Comparison of ENCODE assay signal across 8 cellular contexts in the genomic region with DNA sequence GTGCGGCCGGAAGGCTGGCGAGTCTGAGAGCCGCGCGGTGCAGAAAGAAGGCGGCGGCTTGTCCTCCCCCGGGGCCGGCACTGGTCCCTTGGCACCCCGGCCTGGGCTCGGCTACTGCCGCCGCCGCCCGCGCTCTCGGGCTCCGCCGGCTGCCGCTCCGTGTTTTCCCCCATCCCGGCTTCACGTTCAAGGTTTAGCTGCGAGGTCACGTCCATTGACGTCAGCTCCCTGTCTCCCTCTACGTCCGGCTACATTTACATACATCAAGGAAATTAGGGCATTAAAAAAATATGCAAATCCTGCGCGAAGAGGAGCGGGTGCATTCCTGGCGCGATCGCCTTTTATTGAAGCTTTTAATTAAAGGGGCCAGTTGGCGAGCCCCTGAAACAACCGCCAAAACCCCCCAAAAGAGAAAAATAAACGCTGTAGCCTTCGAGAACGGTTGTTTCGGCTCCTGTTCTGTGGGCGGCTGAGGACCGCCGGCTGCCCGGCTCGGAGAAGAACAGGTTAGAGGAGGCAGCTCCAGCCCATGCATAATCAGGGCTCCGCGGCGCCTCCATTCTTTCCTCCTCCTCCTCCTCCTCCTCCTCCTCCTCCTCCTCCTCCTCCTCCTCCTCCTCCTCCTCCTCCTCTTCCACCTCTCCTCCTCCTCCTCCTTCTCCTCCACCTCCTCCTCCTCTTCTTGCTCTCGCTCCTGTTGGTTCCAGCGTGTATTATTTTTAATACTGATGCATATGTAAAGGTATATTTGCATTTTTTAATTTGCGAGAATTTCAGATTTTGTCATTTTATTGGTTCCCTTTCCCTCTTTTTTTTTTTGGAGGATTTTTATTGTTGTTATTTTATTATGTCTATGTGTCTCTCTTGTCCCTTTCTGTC.
DNase-seq lines count a peak whose midpoint lies in the region; ATAC-seq and TF ChIP-seq lines count a peak whose summit lies in the region.

No MANE protein-coding gene starts in this region.

- POLR2A ChIA-PET in OCI-LY7 (lab: Charles Lee) = interaction anchor here (0.6 to 3.3 kb wide), 23 partner anchors 8 to 1734 kb away, joined by 3 to 88 read pairs (median 4); partner anchors contain the start of genes CCNH and CETN3

- TF ChIP-seq POLR2A in thyroid gland (IDR thresholded peaks at IDR 0.05) = no peak

- ATAC-seq in GM19452 (IDR thresholded peaks at IDR 0.05; ENCODE audit: unreplicated experiment) (peak; percentile 45), HG03521 (IDR thresholded peaks at IDR 0.05; ENCODE audit: unreplicated experiment) (peak; percentile 38), lower lobe of right lung (peak; percentile 34 to 59)

- no peaks in the 10 kb centered on the region; the same call in 1 of the 2 replicates for H3K79me2 ChIP-seq in OCI-LY7 (ENCODE audit: insufficient read depth, low read depth, low read length)

- no peaks in the 10 kb centered on the region for H4K20me1 ChIP-seq in OCI-LY7 (ENCODE audit: insufficient read depth, low read length)

- DNase-seq in Caki2 (ENCODE audit: low read depth) (peak; percentile 88), OCI-LY7 (ENCODE audit: low spot score) (peak; percentile 95), cerebellum (ENCODE audit: low spot score) (peak; percentile 88), lower lobe of right lung (no peak), thyroid gland (no peak), HPDE6-E6E7 (ENCODE audit: extremely low spot score) (no peak)

- peak overlapping the region; percentile 94 for H3K4me2 ChIP-seq in OCI-LY7 (ENCODE audit: low read length)

- WGBS in thyroid gland, 2 donors = 5% methylated on average over 41 to 52 of the region's 52 CpGs

- no peaks in the 10 kb centered on the region for H3K9me2 ChIP-seq in OCI-LY7 (ENCODE audit: insufficient read depth, low read length)

- peak overlapping the region; percentile 84 for H2AFZ ChIP-seq in OCI-LY7 (ENCODE audit: low read length)

- peaks cover 97% of the 10 kb centered on the region for H3K27me3 ChIP-seq in lower lobe of right lung (ENCODE audit: low read depth)
- H3K27me3 ChIP-seq in thyroid gland = peaks cover 88% of the 10 kb centered on the region

- no TSS peak for BruUV-seq in OCI-LY7 (replicated peaks; lab: Mats Ljungman, UMichigan)

- H3K4me1 ChIP-seq in OCI-LY7 (ENCODE audit: insufficient read depth, low read length, poor library complexity, severe bottlenecking) = peaks cover 31% of the 10 kb centered on the region
- H3K4me1 ChIP-seq in lower lobe of right lung = peaks cover 30% of the 10 kb centered on the region
- peaks cover 26 to 30% of the 10 kb centered on the region in 2 donors for H3K4me1 ChIP-seq in thyroid gland

- H3K27ac ChIP-seq in OCI-LY7 (ENCODE audit: low read depth, low read length, poor library complexity, severe bottlenecking) (peak overlapping the region; percentile 97), lower lobe of right lung (no peak overlapping the region), thyroid gland (no peak overlapping the region)

- no peaks in the 10 kb centered on the region for H3K9me3 ChIP-seq in OCI-LY7 (ENCODE audit: low read length)
- no peaks in the 10 kb centered on the region for H3K9me3 ChIP-seq in lower lobe of right lung
- no peaks in the 10 kb centered on the region for H3K9me3 ChIP-seq in thyroid gland

- CTCF ChIA-PET in OCI-LY7 (lab: Charles Lee; ENCODE audit: unreplicated experiment) = interaction anchor here (0.7 to 1.6 kb wide), 2 partner anchors 16 to 209 kb away, joined by 5 to 16 read pairs; no protein-coding TSS in a partner anchor

- peak overlapping the region; percentile 72 for H3K4me3 ChIP-seq in OCI-LY7 (ENCODE audit: low read depth, low read length, poor library complexity, severe bottlenecking)
- peak overlapping the region; percentile 49 for H3K4me3 ChIP-seq in lower lobe of right lung
- peak overlapping the region in 2 of 3 donors; percentile 16 to 21 for H3K4me3 ChIP-seq in thyroid gland (replicated peaks in 1 of 3)

- intact Hi-C loops in OCI-LY7 (cut with micrococcal nuclease; ENCODE audit: unreplicated experiment) (loop anchor here (1.0 to 5.0 kb wide), 7 partner anchors 59 to 1731 kb away; partner anchors contain the start of genes CCNH, CETN3 and TMEM161B), lower lobe of right lung (cut with DNase I) (loop anchor here (5.0 kb wide), 1 partner anchor 894 kb away; no protein-coding TSS in a partner anchor), thyroid gland (cut with DNase I) (no loop called here)

- H3K36me3 ChIP-seq in OCI-LY7 (ENCODE audit: insufficient read depth, low read length) (no peaks in the 10 kb centered on the region), lower lobe of right lung (no peaks in the 10 kb centered on the region), thyroid gland (no peaks in the 10 kb centered on the region)

- TF ChIP-seq CTCF in OCI-LY7 (conservative IDR thresholded peaks at IDR 0.05; ENCODE audit: low read length) (no peak), lower lobe of right lung (IDR thresholded peaks at IDR 0.05) (no peak), thyroid gland (IDR thresholded peaks at IDR 0.05) (no peak)

- in situ Hi-C loops in Caki2 (cut with HindIII; ENCODE audit: low pct_unique_long_range_greater_than_20kb, low sequenced_read_pairs) = loop anchor here (25.0 kb wide), 1 partner anchor 539 kb away; no protein-coding TSS in a partner anchor

Comparison
In these comparisons a context has a peak if more than half of its experiments do, and no peak if none do; other contexts are left out.
1. DNase-seq: peak in Caki2 (single experiment), OCI-LY7 (single experiment) and cerebellum (single experiment); none in lower lobe of right lung (single experiment), thyroid gland (0 of 2) and HPDE6-E6E7 (single experiment).
2. H3K4me3 ChIP-seq: peak in every context shown above with its lines; median percentile 72 in OCI-LY7; 49 in lower lobe of right lung; 18 in thyroid gland.
3. Peak in every context shown above with its lines, with median percentiles within 50 percentile points of each other: ATAC-seq.